In genomic region chr2:200615247-200615646, GRCh38 we compare ENCODE assay signal across 8 cellular contexts. TPM values are rescaled to one million over a fixed set of nuclear protein-coding genes. Genes with fewer than 3 reads are reported as not detected.
DNase-seq lines count a peak whose midpoint lies in the region; ATAC-seq and TF ChIP-seq lines count a peak whose summit lies in the region.

No MANE protein-coding gene starts in this region.

- in situ Hi-C loops in KBM-7 (cut with MboI; ENCODE audit: low pct_unique_long_range_greater_than_20kb, low sequenced_read_pairs) (no loop called here), astrocyte of the spinal cord (cut with HindIII; ENCODE audit: low sequenced_read_pairs) (no loop called here), gastrocnemius medialis (cut with MboI; ENCODE audit: low sequenced_read_pairs in 4 of 4) (no loop called here)

- no peak for ATAC-seq in HG03571 (IDR thresholded peaks at IDR 0.05; ENCODE audit: unreplicated experiment)
- no peak for ATAC-seq in gastrocnemius medialis

- intact Hi-C loops in gastrocnemius medialis (cut with DNase I; ENCODE audit: low total_unique reads), result no loop called here

- TF ChIP-seq POLR2A in gastrocnemius medialis (IDR thresholded peaks at IDR 0.05), result no peak

- H3K27ac ChIP-seq in liver (ENCODE audit: low read depth in 1 of 2, low read length in 2 of 2) (peak overlapping the region; percentile 69 to 92), gastrocnemius medialis (no peak overlapping the region)

- peak; percentile 28 for DNase-seq in GM12865 (ENCODE audit: low read depth)
- peak; percentile 24 for DNase-seq in KBM-7
- DNase-seq in astrocyte of the spinal cord (ENCODE audit: low read depth, low spot score), result peak; percentile 74
- DNase-seq in D341Med (ENCODE audit: low spot score), result no peak
- DNase-seq in occipital lobe (lab: John Stamatoyannopoulos, UW), result no peak
- DNase-seq in gastrocnemius medialis, result no peak

- H3K9me3 ChIP-seq in liver (ENCODE audit: control insufficient read depth in 4 of 4, low read length in 3 of 4), result no peaks in the 10 kb centered on the region
- no peaks in the 10 kb centered on the region for H3K9me3 ChIP-seq in gastrocnemius medialis

- H3K4me1 ChIP-seq in liver (ENCODE audit: control insufficient read depth in 4 of 4, insufficient read depth in 4 of 4, low read length in 3 of 4) (peaks cover 8 to 69% (median 48%) of the 10 kb centered on the region in 4 donors), gastrocnemius medialis (no peaks in the 10 kb centered on the region)

- 60% methylated on average over 1 of the region's 1 CpG for WGBS in liver

- H3K27me3 ChIP-seq in liver (ENCODE audit: control insufficient read depth in 4 of 4, insufficient read depth in 4 of 4, low read length in 3 of 4), result no peaks in the 10 kb centered on the region
- H3K27me3 ChIP-seq in gastrocnemius medialis, result no peaks in the 10 kb centered on the region

- H3K36me3 ChIP-seq in liver (ENCODE audit: control insufficient read depth in 4 of 4, insufficient read depth in 3 of 4, low read depth in 1 of 4, low read length in 3 of 4) (peaks cover 3 to 48% (median 36%) of the 10 kb centered on the region in 4 donors), gastrocnemius medialis (no peaks in the 10 kb centered on the region)

- TF ChIP-seq CTCF in GM12865 (IDR thresholded peaks at IDR 0.05; ENCODE audit: insufficient read depth, low read depth, low read length, missing control alignments), result no peak
- no peak for TF ChIP-seq CTCF in astrocyte of the spinal cord (IDR thresholded peaks at IDR 0.05; ENCODE audit: low read depth, low read length)
- no peak for TF ChIP-seq CTCF in liver (IDR thresholded peaks at IDR 0.05; ENCODE audit: low read depth, low read length, missing input control)
- TF ChIP-seq CTCF in gastrocnemius medialis (IDR thresholded peaks at IDR 0.05 in 4 of 5, conservative IDR thresholded peaks at IDR 0.05 in 1 of 5), result no peak

- H3K4me3 ChIP-seq in GM12865 (ENCODE audit: low read depth, low read length) (no peak overlapping the region), astrocyte of the spinal cord (ENCODE audit: low read depth, low read length) (no peak overlapping the region), liver (ENCODE audit: low read depth in 1 of 3, low read length in 3 of 3) (no peak overlapping the region), gastrocnemius medialis (no peak overlapping the region)

- H3K9ac ChIP-seq in liver (ENCODE audit: low read depth in 1 of 2, low read length in 2 of 2), result peak overlapping the region in 1 of 2 donors; percentile 60

- TF ChIP-seq RAD21 in liver (IDR thresholded peaks at IDR 0.05), result no peak

TF ChIP-seq in liver, 16 proteins besides CTCF, POLR2A, EP300 and RAD21:
- no peak for TF ChIP-seq HNF4G (IDR thresholded peaks at IDR 0.05)
- peak in 1 of 2 donors; percentile 36 for TF ChIP-seq HNF4A (conservative IDR thresholded peaks at IDR 0.05)
- TF ChIP-seq MAX (IDR thresholded peaks at IDR 0.05), result no peak

RNA-seq across cellular contexts. Expression of gene AOX1, which starts 29.4 kb away (rescaled TPM):
- 1,000 to 10,000 TPM in 1 of 2 donors, 1 to 10 TPM in 1; 9.9 to 1,131 TPM for total RNA-seq in liver
- 100 to 1,000 TPM; 245 to 727 TPM for polyA plus RNA-seq in liver
- 0.94 TPM for total RNA-seq in occipital lobe
- total RNA-seq in gastrocnemius medialis, result 10 to 100 TPM; 22.1 to 41.8 (median 34.0) TPM

Comparison
In these comparisons a context has a peak if more than half of its experiments do, and no peak if none do; other contexts are left out.
1. DNase-seq: peak in GM12865 (single experiment), KBM-7 (single experiment) and astrocyte of the spinal cord (single experiment); none in D341Med (single experiment), occipital lobe (single experiment) and gastrocnemius medialis (0 of 2).
2. H3K27ac ChIP-seq: peak in liver (2 of 2); none in gastrocnemius medialis (0 of 4).